Comparison of ENCODE assay signal across 11 cellular contexts in the genomic region with DNA sequence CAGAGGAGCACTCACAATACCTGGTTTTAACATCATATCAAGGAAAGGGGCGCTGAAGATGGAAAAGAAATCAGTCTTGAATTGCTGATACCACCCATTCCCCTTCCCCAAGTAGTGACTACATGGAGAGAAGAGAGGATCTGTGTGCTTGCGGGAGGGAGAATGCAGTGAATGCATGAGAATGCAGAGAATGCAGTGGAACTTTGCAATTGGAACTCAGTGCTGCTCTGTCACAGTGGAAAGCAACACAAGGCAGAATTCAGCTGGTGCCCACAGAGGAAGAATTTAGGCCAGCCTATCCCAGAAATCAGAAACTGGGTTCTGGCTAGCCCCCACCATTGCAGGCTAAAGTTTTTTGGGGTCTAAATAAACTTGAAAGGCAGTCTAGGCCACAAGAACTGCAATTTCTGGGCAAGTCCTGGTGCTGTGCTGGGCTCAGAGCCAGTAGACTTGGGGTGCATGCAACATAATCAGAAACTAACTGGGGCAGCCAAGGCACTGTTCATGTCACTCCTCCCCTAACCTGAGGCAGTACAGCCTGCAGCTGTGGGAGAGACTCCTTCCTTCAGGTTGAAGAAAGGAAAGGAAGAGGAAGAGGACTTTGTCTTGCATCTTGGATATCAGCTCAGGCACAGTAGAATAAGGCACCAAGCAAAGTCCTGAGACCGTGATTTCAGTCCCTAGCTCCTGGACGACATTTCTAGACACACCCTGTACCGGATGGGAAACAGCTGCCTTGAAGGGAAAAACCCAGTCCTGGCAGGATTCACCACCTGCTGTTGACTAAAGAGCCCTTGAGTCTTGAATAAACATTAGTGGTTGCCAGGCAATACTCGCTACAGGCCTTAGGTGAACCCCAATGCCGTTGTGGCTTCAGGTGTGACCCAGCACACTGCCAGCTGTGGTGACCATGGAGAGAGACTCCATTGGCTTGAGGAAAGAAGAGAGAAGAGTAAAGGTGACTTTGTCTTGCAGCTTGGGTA.
DNase-seq lines count a peak whose midpoint lies in the region; ATAC-seq and TF ChIP-seq lines count a peak whose summit lies in the region.
"Had no signal": no experiment of that assay in that cellular context is flagged by ENCODE, and none has a peak within 500 bp of the region (broad histone marks: within the 10 kb centered on the region; RNA-seq: fewer than 3 reads in every experiment).

No MANE protein-coding gene starts in this region.

- H3K27me3 Mint-ChIP-seq in memory B cell = peaks cover 2% of the 10 kb centered on the region

- H3K27ac Mint-ChIP-seq in memory B cell = no peak overlapping the region

- H3K4me3 ChIP-seq in PC-9 = no peak overlapping the region
- H3K4me3 ChIP-seq: BLaER1 treated with 17β-estradiol and CSF1 and Interleukin-3, amounts not matched to agents 10 nM and 100 nM had no signal

- no peaks in the 10 kb centered on the region for H3K4me1 ChIP-seq in PC-9 (replicated peaks; ENCODE audit: insufficient read depth)

- H3K79me2 ChIP-seq in PC-9 (ENCODE audit: low read depth) = no peaks in the 10 kb centered on the region

- intact Hi-C loops in PC-9 (cut with micrococcal nuclease; ENCODE audit: unreplicated experiment) = no loop called here

- TF ChIP-seq CTCF in PC-9 (conservative IDR thresholded peaks at IDR 0.05) = no peak

- CTCF ChIA-PET in PC-9 (lab: Charles Lee) = no interaction called here

- POLR2A ChIA-PET in PC-9 (lab: Charles Lee; ENCODE audit: unreplicated experiment) = interaction anchor here (0.5 kb wide), 1 partner anchor 1248 kb away, joined by 3 read pairs; no protein-coding TSS in a partner anchor

- ATAC-seq in GM18511 (IDR thresholded peaks at IDR 0.05; ENCODE audit: unreplicated experiment) = peak; percentile 32
- peak; percentile 24 for ATAC-seq in memory B cell (ENCODE audit: low read depth)
- ATAC-seq in GM21515 (IDR thresholded peaks at IDR 0.05; ENCODE audit: unreplicated experiment) = no peak
- ATAC-seq: sciatic nerve had no signal

- peak overlapping the region; percentile 2; the same call in 1 of the 2 replicates for H3K4me2 ChIP-seq in PC-9
- H3K4me2 ChIP-seq: BLaER1 treated with 17β-estradiol and CSF1 and Interleukin-3, amounts not matched to agents 10 nM and 100 nM had no signal

- H4K20me1 ChIP-seq in PC-9 (ENCODE audit: insufficient read depth) = no peaks in the 10 kb centered on the region
- H4K20me1 ChIP-seq: BLaER1 treated with 17β-estradiol and CSF1 and Interleukin-3, amounts not matched to agents 10 nM and 100 nM had no signal

- H3K4me1 Mint-ChIP-seq in memory B cell = peaks cover 4% of the 10 kb centered on the region

- in situ Hi-C loops in KBM-7 (cut with MboI; ENCODE audit: low pct_unique_long_range_greater_than_20kb, low sequenced_read_pairs) = no loop called here

- H3K9me3 Mint-ChIP-seq in memory B cell = peaks cover 5% of the 10 kb centered on the region

- peak; percentile 73 to 84 for DNase-seq in NCI-H187 (lab: John Stamatoyannopoulos, UW)
- DNase-seq in PC-9 = peak; percentile 61 to 74
- no peak for DNase-seq in memory B cell (ENCODE audit: low spot score in 2 of 2)
- DNase-seq in NCI-H1930 (lab: John Stamatoyannopoulos, UW) = no peak
- no peak for DNase-seq in KBM-7
- DNase-seq in 8988T = no peak
- DNase-seq: activated effector memory CD4-positive, alpha-beta T cell treated with anti-CD3 and anti-CD28 coated beads, Interleukin-2, amount 50 U/mL, for 16 hours had no signal

- H3F3A ChIP-seq in PC-9 (ENCODE audit: insufficient read depth, low read depth) = no peaks in the 10 kb centered on the region

- no peak overlapping the region for H3K4me3 Mint-ChIP-seq in memory B cell

- no peaks in the 10 kb centered on the region for H3K9me2 ChIP-seq in PC-9 (ENCODE audit: insufficient read depth)

- no peaks in the 10 kb centered on the region for H3K27me3 ChIP-seq in PC-9 (ENCODE audit: insufficient read depth, low read depth)
- H3K27me3 ChIP-seq: BLaER1 treated with 17β-estradiol and CSF1 and Interleukin-3, amounts not matched to agents 10 nM and 100 nM had no signal

- peaks cover 2% of the 10 kb centered on the region for H3K36me3 Mint-ChIP-seq in memory B cell

- BruUV-seq in PC-9 (replicated peaks; lab: Mats Ljungman, UMichigan) = no TSS peak

- no peak overlapping the region for H3K27ac ChIP-seq in PC-9
- H3K27ac ChIP-seq: BLaER1 treated with 17β-estradiol and CSF1 and Interleukin-3, amounts not matched to agents 10 nM and 100 nM had no signal

- 0 out of 2 replicates have a peak, but pooled peaks cover 8% of the 10 kb centered on the region for H3K9me3 ChIP-seq in PC-9 (ENCODE audit: insufficient read depth, low read depth)

- no peaks in the 10 kb centered on the region for H3K36me3 ChIP-seq in PC-9 (ENCODE audit: low read depth)

- H2AFZ ChIP-seq in PC-9 = no peak overlapping the region

Comparison
In these comparisons a context has a peak if more than half of its experiments do, and no peak if none do; other contexts are left out.
1. DNase-seq: peak in NCI-H187 (2 of 2) and PC-9 (2 of 2); none in memory B cell (0 of 2), NCI-H1930 (0 of 2), KBM-7 (single experiment) and 8988T (single experiment).